Comparison of ENCODE assay signal across 28 cellular contexts in genomic region chr9:136675477-136676296, GRCh38. TPM values are rescaled to one million over a fixed set of nuclear protein-coding genes. Genes with fewer than 3 reads are reported as not detected.
A peak's percentile ranks its signal among the peaks of the same experiment; 100 is the strongest.
DNase-seq lines count a peak whose midpoint lies in the region; ATAC-seq and TF ChIP-seq lines count a peak whose summit lies in the region.
"Had no signal": no experiment of that assay in that cellular context is flagged by ENCODE, and none has a peak within 500 bp of the region (broad histone marks: within the 10 kb centered on the region; RNA-seq: fewer than 3 reads in every experiment).

No MANE protein-coding gene starts in this region.

- H3K9ac ChIP-seq in mucosa of rectum (ENCODE audit: low read depth in 1 of 2, low read length in 2 of 2), result peak overlapping the region in 1 of 2 donors; percentile 51

- no peak overlapping the region for H3K27ac Mint-ChIP-seq in naive thymus-derived CD8-positive, alpha-beta T cell
- H3K27ac Mint-ChIP-seq: activated CD8-positive, alpha-beta T cell treated with anti-CD3 and anti-CD28 coated beads for 36 hours; activated naive CD8-positive, alpha-beta T cell; activated T-helper 2 cell treated with anti-CD3 and anti-CD28 coated beads, Interferon-gamma antibody, Interleukin-2, Interleukin-4, amounts not matched to agents 10 μg/mL and 5 μg/mL and 100 μg/mL, durations not matched to agents 14 hours and 24 hours and 36 hours; stimulated activated memory B cell treated with anti-CD40 and anti-IgM and Interleukin-4, amounts not matched to agents 10 μg/mL and 1 μg/mL and 100 μg/mL, for 72 hours had no signal

- H3K27me3 ChIP-seq in RWPE2 (ENCODE audit: insufficient read depth, poor library complexity, severe bottlenecking), result no peaks in the 10 kb centered on the region
- H3K27me3 ChIP-seq in foreskin keratinocyte, result no peaks in the 10 kb centered on the region
- no peaks in the 10 kb centered on the region for H3K27me3 ChIP-seq in mucosa of rectum (ENCODE audit: control insufficient read depth in 2 of 2, insufficient read depth in 2 of 2, low read length in 2 of 2)
- no peaks in the 10 kb centered on the region for H3K27me3 ChIP-seq in MG63
- H3K27me3 ChIP-seq: cardiac muscle cell had no signal

- H3K4me3 ChIP-seq in RWPE2 (ENCODE audit: severe bottlenecking), result no peak overlapping the region
- no peak overlapping the region for H3K4me3 ChIP-seq in mucosa of rectum (ENCODE audit: low read length in 2 of 2)
- H3K4me3 ChIP-seq in MG63, result no peak overlapping the region
- H3K4me3 ChIP-seq: cardiac muscle cell, lung had no signal

- H3K9me3 ChIP-seq in RWPE2 (ENCODE audit: severe bottlenecking), result no peaks in the 10 kb centered on the region
- H3K9me3 ChIP-seq in mucosa of rectum (ENCODE audit: control insufficient read depth in 2 of 2, low read length in 2 of 2), result no peaks in the 10 kb centered on the region
- no peaks in the 10 kb centered on the region for H3K9me3 ChIP-seq in MG63

- POLR2A ChIA-PET in naive thymus-derived CD8-positive, alpha-beta T cell (lab: Charles Lee), result interaction anchor here (1.4 kb wide), 1 partner anchor 13 kb away, joined by 4 read pairs; no protein-coding TSS in a partner anchor

- ATAC-seq in RWPE2 (ENCODE audit: low read depth) (peak; percentile 48), foreskin keratinocyte (peak; percentile 37)
- ATAC-seq in naive thymus-derived CD8-positive, alpha-beta T cell, result no peak
- ATAC-seq: activated CD8-positive, alpha-beta T cell treated with anti-CD3 and anti-CD28 coated beads for 36 hours; stimulated activated memory B cell treated with anti-CD40 and anti-IgM and Interleukin-4, amounts not matched to agents 10 μg/mL and 1 μg/mL and 100 μg/mL, for 72 hours had no signal

- no peaks in the 10 kb centered on the region for H3K9me3 Mint-ChIP-seq in naive thymus-derived CD8-positive, alpha-beta T cell
- H3K9me3 Mint-ChIP-seq: activated CD8-positive, alpha-beta T cell treated with anti-CD3 and anti-CD28 coated beads for 36 hours; activated T-helper 2 cell treated with anti-CD3 and anti-CD28 coated beads, Interferon-gamma antibody, Interleukin-2, Interleukin-4, amounts not matched to agents 10 μg/mL and 5 μg/mL and 100 μg/mL, durations not matched to agents 14 hours and 24 hours and 36 hours; neural crest cell; stimulated activated memory B cell treated with anti-CD40 and anti-IgM and Interleukin-4, amounts not matched to agents 10 μg/mL and 1 μg/mL and 100 μg/mL, for 72 hours had no signal

- H3K36me3 ChIP-seq in RWPE2 (ENCODE audit: low read depth), result peaks cover 3% of the 10 kb centered on the region; the same call in 1 of the 2 replicates
- peaks cover 11 to 20% of the 10 kb centered on the region in 2 donors for H3K36me3 ChIP-seq in mucosa of rectum (ENCODE audit: control insufficient read depth in 2 of 2, insufficient read depth in 2 of 2, low read length in 2 of 2)
- H3K36me3 ChIP-seq in MG63, result peaks cover 6% of the 10 kb centered on the region; the same call in 1 of the 2 replicates
- H3K36me3 ChIP-seq: cardiac muscle cell had no signal

- DNase-seq in DMS53 (lab: John Stamatoyannopoulos, UW), result peak; percentile 96
- DNase-seq in RWPE2 (ENCODE audit: low spot score), result no peak
- DNase-seq in foreskin keratinocyte, result no peak
- DNase-seq in NCI-H226, result no peak
- no peak for DNase-seq in NCI-H1930 (lab: John Stamatoyannopoulos, UW)
- no peak for DNase-seq in MG63
- DNase-seq in naive thymus-derived CD8-positive, alpha-beta T cell, result no peak
- DNase-seq: activated CD4-positive, CD25-positive, alpha-beta regulatory T cell treated with anti-CD3 and anti-CD28 coated beads, Interleukin-2, amount 50 U/mL, for 72 hours; activated CD8-positive, alpha-beta T cell treated with anti-CD3 and anti-CD28 coated beads for 36 hours; aorta; C1 segment of cervical spinal cord; cortex of kidney; HCEC 1CT; NCI-H1436 treated with DMSO at 0.1 percent for 48 hours; NCI-H526; stimulated activated CD4-positive, alpha-beta T cell treated with anti-CD3 and anti-CD28 coated beads, Interleukin-12 subunit alpha, Interleukin-12 subunit beta, amount 100 ng/mL, for 4 hours; stimulated activated CD4-positive, alpha-beta T cell treated with anti-CD3 and anti-CD28 coated beads, Interleukin-4, amount 100 ng/mL, for 24 hours; substantia nigra; T-helper 1 cell had no signal

- H3K4me1 Mint-ChIP-seq in naive thymus-derived CD8-positive, alpha-beta T cell, result peaks cover 0 to 7% (median 0%) of the 10 kb centered on the region in 4 donors

- H3K27me3 Mint-ChIP-seq in naive thymus-derived CD8-positive, alpha-beta T cell, result no peaks in the 10 kb centered on the region
- H3K27me3 Mint-ChIP-seq: activated CD8-positive, alpha-beta T cell treated with anti-CD3 and anti-CD28 coated beads for 36 hours; activated naive CD8-positive, alpha-beta T cell had no signal

- H3K4me1 ChIP-seq in RWPE2 (ENCODE audit: insufficient read depth, poor library complexity, severe bottlenecking) (no peaks in the 10 kb centered on the region), foreskin keratinocyte (no peaks in the 10 kb centered on the region), mucosa of rectum (ENCODE audit: control insufficient read depth in 2 of 2, insufficient read depth in 2 of 2, low read length in 2 of 2) (peaks cover 10 to 17% of the 10 kb centered on the region in 2 donors)

- no peak overlapping the region for H3K27ac ChIP-seq in RWPE2 (ENCODE audit: poor library complexity, severe bottlenecking)
- H3K27ac ChIP-seq in foreskin keratinocyte, result no peak overlapping the region
- H3K27ac ChIP-seq in mucosa of rectum (ENCODE audit: low read depth in 2 of 2, low read length in 2 of 2), result peak overlapping the region; percentile 23 to 68
- H3K27ac ChIP-seq: cardiac muscle cell had no signal

- no peak overlapping the region for H3K4me3 Mint-ChIP-seq in naive thymus-derived CD8-positive, alpha-beta T cell
- H3K4me3 Mint-ChIP-seq: activated CD8-positive, alpha-beta T cell treated with anti-CD3 and anti-CD28 coated beads for 36 hours; activated naive CD8-positive, alpha-beta T cell; neural crest cell; stimulated activated memory B cell treated with anti-CD40 and anti-IgM and Interleukin-4, amounts not matched to agents 10 μg/mL and 1 μg/mL and 100 μg/mL, for 72 hours had no signal

- no peaks in the 10 kb centered on the region for H3K36me3 Mint-ChIP-seq in naive thymus-derived CD8-positive, alpha-beta T cell
- H3K36me3 Mint-ChIP-seq: activated naive CD8-positive, alpha-beta T cell had no signal

- TF ChIP-seq CTCF in RWPE2 (IDR thresholded peaks at IDR 0.05; ENCODE audit: poor library complexity, severe bottlenecking), result no peak
- TF ChIP-seq CTCF in foreskin keratinocyte (conservative IDR thresholded peaks at IDR 0.05), result no peak

RNA-seq across cellular contexts. Expression of gene AGPAT2, which starts 11.6 kb away (rescaled TPM):
- total RNA-seq in foreskin keratinocyte, result 38.1 and 41.9 TPM in 2 replicates
- polyA plus RNA-seq in foreskin keratinocyte, result 61.5 and 75.3 TPM in 2 replicates
- total RNA-seq in MG63 (2014; rRNA removed; shearing (Covaris generic); ENCODE audit: low replicate concordance), result 58.8 and 116 TPM in 2 replicates
- 1 to 10 TPM; 3.0 to 5.8 TPM for total RNA-seq in naive thymus-derived CD8-positive, alpha-beta T cell
- 10 to 100 TPM; 10.7 to 24.8 (median 14.6) TPM for polyA plus RNA-seq in naive thymus-derived CD8-positive, alpha-beta T cell

RNA-seq across cellular contexts. Expression of gene EGFL7, which starts 13.0 kb away (rescaled TPM):
- 14.7 and 16.4 TPM in 2 replicates for total RNA-seq in foreskin keratinocyte
- polyA plus RNA-seq in foreskin keratinocyte, result 19.5 and 25.1 TPM in 2 replicates
- 24.5 and 25.9 TPM in 2 replicates for total RNA-seq in MG63 (2014; rRNA removed; shearing (Covaris generic); ENCODE audit: low replicate concordance)
- 1 to 10 TPM in 1 of 2 experiments, under 1 TPM in 1; 0.36 to 1.2 TPM for total RNA-seq in naive thymus-derived CD8-positive, alpha-beta T cell
- polyA plus RNA-seq in naive thymus-derived CD8-positive, alpha-beta T cell, result under 1 TPM in 2 of 3 donors, not detected in 1; 0.48 to 0.70 TPM

RNA-seq across cellular contexts. Expression of gene DIPK1B, which starts 36.7 kb away (rescaled TPM):
- 0.07 and 0.21 TPM in 2 replicates for total RNA-seq in foreskin keratinocyte
- 0.18 and 0.19 TPM in 2 replicates for polyA plus RNA-seq in foreskin keratinocyte
- total RNA-seq in MG63 (2014; rRNA removed; shearing (Covaris generic); ENCODE audit: low replicate concordance), result 11.5 and 13.3 TPM in 2 replicates
- 1 to 10 TPM in 1 of 2 experiments, under 1 TPM in 1; 0.58 to 1.1 TPM for total RNA-seq in naive thymus-derived CD8-positive, alpha-beta T cell
- under 1 TPM in 1 of 3 donors, not detected in 2; 0.07 TPM for polyA plus RNA-seq in naive thymus-derived CD8-positive, alpha-beta T cell
- total RNA-seq: MCF 10A, RPMI7951 had no signal

Comparison
In these comparisons a context has a peak if more than half of its experiments do, and no peak if none do; other contexts are left out.
1. ATAC-seq: peak in RWPE2 (single experiment) and foreskin keratinocyte (single experiment); none in naive thymus-derived CD8-positive, alpha-beta T cell (0 of 2).
2. H3K27ac ChIP-seq: peak in mucosa of rectum (2 of 2); none in RWPE2 (single experiment) and foreskin keratinocyte (single experiment).